Comparison of ENCODE assay signal across 19 cellular contexts in genomic region chrX:15416133-15416993, GRCh38. TPM values are rescaled to one million over a fixed set of nuclear protein-coding genes. Genes with fewer than 3 reads are reported as not detected.
DNase-seq lines count a peak whose midpoint lies in the region; ATAC-seq and TF ChIP-seq lines count a peak whose summit lies in the region.
"Had no signal": no experiment of that assay in that cellular context is flagged by ENCODE, and none has a peak within 500 bp of the region (broad histone marks: within the 10 kb centered on the region; RNA-seq: fewer than 3 reads in every experiment).

No MANE protein-coding gene starts in this region.

- H2BK12ac ChIP-seq in mesenchymal stem cell (ENCODE audit: low read length in 2 of 2): no peak overlapping the region

- H3K4me1 ChIP-seq in Karpas-422 (ENCODE audit: low read length): peaks cover 12% of the 10 kb centered on the region
- no peaks in the 10 kb centered on the region for H3K4me1 ChIP-seq in osteoblast (ENCODE audit: insufficient read depth, low read length)
- H3K4me1 ChIP-seq in mesenchymal stem cell (ENCODE audit: control insufficient read depth, insufficient read depth, low read depth, low read length): no peaks in the 10 kb centered on the region
- H3K4me1 ChIP-seq: HAP-1, Peyer's patch, sigmoid colon had no signal

- H3K27ac ChIP-seq in Karpas-422 (ENCODE audit: low read length): no peak overlapping the region
- no peak overlapping the region for H3K27ac ChIP-seq in osteoblast (ENCODE audit: low read depth, low read length)
- no peak overlapping the region for H3K27ac ChIP-seq in mesenchymal stem cell (ENCODE audit: low read length, poor library complexity, severe bottlenecking)
- H3K27ac ChIP-seq: HL-60, Peyer's patch, sigmoid colon had no signal

- H3K4me2 ChIP-seq in Karpas-422 (ENCODE audit: low read depth, low read length, poor library complexity, severe bottlenecking) (no peak overlapping the region), osteoblast (ENCODE audit: insufficient read depth, low read length) (no peak overlapping the region), mesenchymal stem cell (ENCODE audit: low read length, poor library complexity, severe bottlenecking) (no peak overlapping the region)

- H3K27ac Mint-ChIP-seq in activated T-cell treated with anti-CD3 and anti-CD28 coated beads, Interleukin-2, amount 50 U/mL, for 72 hours: no peak overlapping the region
- H3K27ac Mint-ChIP-seq in activated T-helper 17 cell treated with anti-CD3 and anti-CD28 coated beads, Interleukin-2, amount 50 U/mL, for 72 hours: no peak overlapping the region
- H3K27ac Mint-ChIP-seq: activated CD8-positive, alpha-beta T cell treated with anti-CD3 and anti-CD28 coated beads, Interleukin-2, amount 10 ng/mL, durations not matched to agents 7 days and 5 days; CD4-positive, CD25-positive, alpha-beta regulatory T cell had no signal

- no peaks in the 10 kb centered on the region for H3K9me3 Mint-ChIP-seq in activated T-cell treated with anti-CD3 and anti-CD28 coated beads, Interleukin-2, amount 50 U/mL, for 72 hours
- no peaks in the 10 kb centered on the region for H3K9me3 Mint-ChIP-seq in activated T-helper 17 cell treated with anti-CD3 and anti-CD28 coated beads, Interleukin-2, amount 50 U/mL, for 72 hours

- ATAC-seq in activated T-cell treated with anti-CD3 and anti-CD28 coated beads, Interleukin-2, amount 50 U/mL, for 72 hours (replicated peaks in 1 of 2): peak; percentile 84 to 85
- peak; percentile 69 for ATAC-seq in activated T-helper 17 cell treated with anti-CD3 and anti-CD28 coated beads, Interleukin-2, amount 50 U/mL, for 72 hours (replicated peaks)
- ATAC-seq: activated CD8-positive, alpha-beta T cell treated with anti-CD3 and anti-CD28 coated beads, Interleukin-2, amount 10 ng/mL, durations not matched to agents 7 days and 5 days had no signal

- H3K9me3 ChIP-seq in Karpas-422 (ENCODE audit: low read length): no peaks in the 10 kb centered on the region
- H3K9me3 ChIP-seq in osteoblast (ENCODE audit: low read depth, low read length): no peaks in the 10 kb centered on the region
- peaks cover 7% of the 10 kb centered on the region for H3K9me3 ChIP-seq in mesenchymal stem cell (ENCODE audit: control insufficient read depth, low read length)
- H3K9me3 ChIP-seq: HAP-1, Peyer's patch, sigmoid colon had no signal

- DNase-seq in activated T-cell treated with anti-CD3 and anti-CD28 coated beads, Interleukin-2, amount 50 U/mL, for 72 hours: peak in 1 of 2 donors; percentile 0
- no peak for DNase-seq in activated T-cell treated with anti-CD3 and anti-CD28 coated beads for 4 hours
- DNase-seq in Karpas-422: peak; percentile 48
- no peak for DNase-seq in osteoblast (ENCODE audit: insufficient read length, low spot score, missing footprints)
- no peak for DNase-seq in SHP77 (lab: John Stamatoyannopoulos, UW)
- no peak for DNase-seq in NCI-H2107 (lab: John Stamatoyannopoulos, UW)
- DNase-seq in mesenchymal stem cell: no peak
- DNase-seq: ACHN; activated CD8-positive, alpha-beta T cell treated with anti-CD3 and anti-CD28 coated beads, Interleukin-2, amount 10 ng/mL, durations not matched to agents 7 days and 5 days; CD4-positive, CD25-positive, alpha-beta regulatory T cell; NCI-H2227 treated with DMSO at 0.1 percent for 48 hours; Peyer's patch; sigmoid colon; stimulated activated CD4-positive, alpha-beta T cell treated with anti-CD3 and anti-CD28 coated beads, Interleukin-2, amount 100 ng/mL, for 24 hours; SW 1271 had no signal

- no peak overlapping the region for H3K23ac ChIP-seq in mesenchymal stem cell (ENCODE audit: low read length in 2 of 2)

- no peak overlapping the region for H4K91ac ChIP-seq in mesenchymal stem cell (ENCODE audit: low read length)

- H3K36me3 Mint-ChIP-seq in activated T-cell treated with anti-CD3 and anti-CD28 coated beads, Interleukin-2, amount 50 U/mL, for 72 hours (ENCODE audit: insufficient read depth in 2 of 2): no peaks in the 10 kb centered on the region
- H3K36me3 Mint-ChIP-seq in activated T-helper 17 cell treated with anti-CD3 and anti-CD28 coated beads, Interleukin-2, amount 50 U/mL, for 72 hours (ENCODE audit: low read depth): no peaks in the 10 kb centered on the region
- H3K36me3 Mint-ChIP-seq: CD4-positive, CD25-positive, alpha-beta regulatory T cell had no signal

- H3K79me1 ChIP-seq in mesenchymal stem cell (replicated peaks; ENCODE audit: low read length, poor library complexity, severe bottlenecking): no peaks in the 10 kb centered on the region

- no peak overlapping the region for H3K14ac ChIP-seq in mesenchymal stem cell (ENCODE audit: low read length in 2 of 2)

- WGBS in mesenchymal stem cell: 81% methylated on average over 7 of the region's 10 CpGs

- H3K36me3 ChIP-seq in Karpas-422 (ENCODE audit: insufficient read depth, low read length): no peaks in the 10 kb centered on the region
- no peaks in the 10 kb centered on the region for H3K36me3 ChIP-seq in osteoblast (ENCODE audit: insufficient read depth, low read length)
- H3K36me3 ChIP-seq in mesenchymal stem cell (ENCODE audit: control insufficient read depth in 1 of 2, insufficient read depth in 2 of 2, low read depth in 1 of 2, low read length in 2 of 2): no peaks in the 10 kb centered on the region
- H3K36me3 ChIP-seq: Peyer's patch, sigmoid colon had no signal

- H3K9ac ChIP-seq in Karpas-422 (ENCODE audit: low read length) (no peak overlapping the region), mesenchymal stem cell (ENCODE audit: low read length) (no peak overlapping the region)

- no peak overlapping the region for H3K18ac ChIP-seq in mesenchymal stem cell (ENCODE audit: low read depth in 1 of 2, low read length in 2 of 2)

- peaks cover 27% of the 10 kb centered on the region for H3K27me3 Mint-ChIP-seq in activated T-cell treated with anti-CD3 and anti-CD28 coated beads, Interleukin-2, amount 50 U/mL, for 72 hours (ENCODE audit: low read depth)
- H3K27me3 Mint-ChIP-seq in activated T-helper 17 cell treated with anti-CD3 and anti-CD28 coated beads, Interleukin-2, amount 50 U/mL, for 72 hours: peaks cover 3% of the 10 kb centered on the region
- H3K27me3 Mint-ChIP-seq: CD4-positive, CD25-positive, alpha-beta regulatory T cell had no signal

- H3K4ac ChIP-seq in mesenchymal stem cell (ENCODE audit: low read depth in 1 of 2, low read length in 2 of 2): no peak overlapping the region

- H4K20me1 ChIP-seq in Karpas-422 (ENCODE audit: insufficient read depth, low read depth, low read length): no peaks in the 10 kb centered on the region
- no peaks in the 10 kb centered on the region for H4K20me1 ChIP-seq in osteoblast (ENCODE audit: insufficient read depth, low read length)

- no peak overlapping the region for H2BK5ac ChIP-seq in mesenchymal stem cell (ENCODE audit: low read depth, low read length, poor library complexity, severe bottlenecking)

- H2BK15ac ChIP-seq in mesenchymal stem cell (ENCODE audit: low read depth, poor library complexity, severe bottlenecking): no peak overlapping the region

- no peaks in the 10 kb centered on the region for H3K9me2 ChIP-seq in Karpas-422 (replicated peaks; ENCODE audit: insufficient read depth, low read length)

- H3K4me3 Mint-ChIP-seq in activated T-cell treated with anti-CD3 and anti-CD28 coated beads, Interleukin-2, amount 50 U/mL, for 72 hours: no peak overlapping the region
- H3K4me3 Mint-ChIP-seq in activated T-helper 17 cell treated with anti-CD3 and anti-CD28 coated beads, Interleukin-2, amount 50 U/mL, for 72 hours: no peak overlapping the region
- H3K4me3 Mint-ChIP-seq: activated CD8-positive, alpha-beta T cell treated with anti-CD3 and anti-CD28 coated beads, Interleukin-2, amount 10 ng/mL, durations not matched to agents 7 days and 5 days; CD4-positive, CD25-positive, alpha-beta regulatory T cell had no signal

- H3K4me1 Mint-ChIP-seq in activated T-cell treated with anti-CD3 and anti-CD28 coated beads, Interleukin-2, amount 50 U/mL, for 72 hours (ENCODE audit: low read depth): no peaks in the 10 kb centered on the region
- H3K4me1 Mint-ChIP-seq in activated T-helper 17 cell treated with anti-CD3 and anti-CD28 coated beads, Interleukin-2, amount 50 U/mL, for 72 hours: no peaks in the 10 kb centered on the region
- H3K4me1 Mint-ChIP-seq: CD4-positive, CD25-positive, alpha-beta regulatory T cell had no signal

- H2AFZ ChIP-seq in Karpas-422 (ENCODE audit: low read length): no peak overlapping the region
- no peak overlapping the region for H2AFZ ChIP-seq in osteoblast (ENCODE audit: low read length)
- H2AFZ ChIP-seq in mesenchymal stem cell (ENCODE audit: low read depth, low read length): no peak overlapping the region

- H3K79me2 ChIP-seq in Karpas-422 (ENCODE audit: low read length) (no peaks in the 10 kb centered on the region), osteoblast (ENCODE audit: insufficient read depth, low read length) (no peaks in the 10 kb centered on the region)

- H3K27me3 ChIP-seq in Karpas-422 (ENCODE audit: low read length): no peaks in the 10 kb centered on the region
- no peaks in the 10 kb centered on the region for H3K27me3 ChIP-seq in osteoblast (ENCODE audit: insufficient read depth, low read length)
- peaks cover 0 to 5% of the 10 kb centered on the region in 2 experiments for H3K27me3 ChIP-seq in mesenchymal stem cell (ENCODE audit: control insufficient read depth in 1 of 2, insufficient read depth in 1 of 2, low read length in 2 of 2)
- H3K27me3 ChIP-seq: Peyer's patch, sigmoid colon had no signal

- no peak overlapping the region for H2BK120ac ChIP-seq in mesenchymal stem cell (ENCODE audit: low read depth, low read length)

- no peak overlapping the region for H2AK5ac ChIP-seq in mesenchymal stem cell (ENCODE audit: low read length, severe bottlenecking)

- peak; percentile 5 for TF ChIP-seq CTCF in osteoblast (IDR thresholded peaks at IDR 0.05; ENCODE audit: extremely low read depth, low read depth, low read length)

- H3K4me3 ChIP-seq in Karpas-422 (ENCODE audit: low read length) (no peak overlapping the region), osteoblast (ENCODE audit: insufficient read depth, low read length) (no peak overlapping the region), mesenchymal stem cell (ENCODE audit: insufficient read depth in 1 of 2, low read depth in 1 of 2, low read length in 2 of 2) (no peak overlapping the region)
- H3K4me3 ChIP-seq: HAP-1, Peyer's patch, sigmoid colon had no signal

- no peak overlapping the region for H4K8ac ChIP-seq in mesenchymal stem cell (ENCODE audit: low read length)

RNA-seq across cellular contexts. Expression of gene VEGFD, which starts 32.1 kb away (rescaled TPM):
- not detected for total RNA-seq in activated T-cell treated with anti-CD3 and anti-CD28 coated beads, Interleukin-2, amount 50 U/mL, for 72 hours
- total RNA-seq in Karpas-422 (2014; rRNA removed; shearing (Covaris generic); ENCODE audit: low replicate concordance): not detected in 2 replicates
- not detected for total RNA-seq in activated T-helper 17 cell treated with anti-CD3 and anti-CD28 coated beads, Interleukin-2, amount 50 U/mL, for 72 hours
- total RNA-seq in osteoblast: under 0.01 and 0.36 TPM in 2 replicates
- 0.03 TPM for polyA plus RNA-seq in mesenchymal stem cell (2013, experiment 1 of 2)
- 0.04 TPM for polyA plus RNA-seq in mesenchymal stem cell (2013, experiment 2 of 2)
- total RNA-seq: activated CD8-positive, alpha-beta T cell treated with anti-CD3 and anti-CD28 coated beads, Interleukin-2, amount 10 ng/mL, durations not matched to agents 7 days and 5 days; CD4-positive, CD25-positive, alpha-beta regulatory T cell; epithelial cell of proximal tubule had no signal
- polyA plus RNA-seq: CD4-positive, CD25-positive, alpha-beta regulatory T cell had no signal
